In genomic region chr13:110279684-110280083, GRCh38 we compare ENCODE assay signal across 13 cellular contexts. TPM values are rescaled to one million over a fixed set of nuclear protein-coding genes. Genes with fewer than 3 reads are reported as not detected.
"Had no signal": no experiment of that assay in that cellular context is flagged by ENCODE, and none has a peak within 500 bp of the region (broad histone marks: within the 10 kb centered on the region; RNA-seq: fewer than 3 reads in every experiment).

No MANE protein-coding gene starts in this region.

- H3K9me3 ChIP-seq: psoas muscle, upper lobe of right lung had no signal

- ATAC-seq: natural killer cell, psoas muscle, upper lobe of right lung had no signal

- DNase-seq: activated CD4-positive, alpha-beta T cell treated with anti-CD3 and anti-CD28 coated beads, Interleukin-2, amount 10 ng/mL, durations not matched to agents 7 days and 5 days; activated CD4-positive, CD25-positive, alpha-beta regulatory T cell; activated gamma-delta T cell treated with Interleukin-2 at 50 U/mL for 16 hours; activated naive CD8-positive, alpha-beta T cell treated with anti-CD3 and anti-CD28 coated beads, Interleukin-2, amount 10 ng/mL, durations not matched to agents 7 days and 5 days; activated T-cell treated with anti-CD3 and anti-CD28 coated beads, Interleukin-2, amount 50 U/mL, for 24 hours; aorta; natural killer cell; psoas muscle; SJCRH30; upper lobe of right lung had no signal

- H3K27me3 ChIP-seq: cardiac muscle cell, SJCRH30, upper lobe of right lung had no signal

- H3K27ac ChIP-seq: cardiac muscle cell, psoas muscle, SJCRH30, upper lobe of right lung had no signal

- H3K4me3 ChIP-seq: cardiac muscle cell, psoas muscle, SJCRH30, upper lobe of right lung had no signal

- H3K36me3 ChIP-seq: cardiac muscle cell, upper lobe of right lung had no signal

RNA-seq across cellular contexts. Expression of gene COL4A1, which starts 27.3 kb away (rescaled TPM):
- total RNA-seq: activated CD8-positive, alpha-beta memory T cell treated with anti-CD3 and anti-CD28 coated beads for 36 hours; activated naive CD8-positive, alpha-beta T cell treated with anti-CD3 and anti-CD28 coated beads, Interleukin-2, amount 10 ng/mL, durations not matched to agents 7 days and 5 days; natural killer cell; T-helper 2 cell treated with Interferon-gamma antibody and Interleukin-4, amounts not matched to agents 100 ng/mL and 5 ng/mL, for 36 hours had no signal

RNA-seq across cellular contexts. Expression of gene COL4A2, which starts 27.4 kb away (rescaled TPM):
- total RNA-seq: activated CD4-positive, alpha-beta T cell treated with anti-CD3 and anti-CD28 coated beads, Interleukin-2, amount 10 ng/mL, durations not matched to agents 7 days and 5 days; activated CD8-positive, alpha-beta memory T cell treated with anti-CD3 and anti-CD28 coated beads for 36 hours; activated naive CD8-positive, alpha-beta T cell treated with anti-CD3 and anti-CD28 coated beads, Interleukin-2, amount 10 ng/mL, durations not matched to agents 7 days and 5 days; natural killer cell; T-helper 2 cell treated with Interferon-gamma antibody and Interleukin-4, amounts not matched to agents 100 ng/mL and 5 ng/mL, for 36 hours had no signal
